Comparison of ENCODE assay signal across 8 cellular contexts in the genomic region with DNA sequence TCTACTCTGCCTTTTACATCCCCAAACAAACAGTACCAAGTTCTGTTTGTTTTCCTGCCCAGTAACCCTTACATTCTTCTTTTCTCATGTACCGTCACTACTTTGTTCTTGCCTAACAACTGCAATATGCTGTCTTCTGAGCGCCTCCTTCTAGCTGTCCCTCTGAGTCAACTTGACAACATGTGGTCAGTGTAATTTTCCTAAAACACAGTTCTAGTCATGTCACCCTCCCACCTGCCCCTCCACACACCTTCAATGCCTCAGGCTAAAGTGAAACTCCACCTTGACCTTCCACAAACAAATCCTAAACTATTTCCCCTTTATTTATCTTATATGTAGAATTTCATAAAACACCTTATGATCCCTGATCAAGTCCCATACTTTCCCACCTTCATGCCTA. TPM values are rescaled to one million over a fixed set of nuclear protein-coding genes. Genes with fewer than 3 reads are reported as not detected.
DNase-seq lines count a peak whose midpoint lies in the region; ATAC-seq and TF ChIP-seq lines count a peak whose summit lies in the region.
"Had no signal": no experiment of that assay in that cellular context is flagged by ENCODE, and none has a peak within 500 bp of the region (broad histone marks: within the 10 kb centered on the region; RNA-seq: fewer than 3 reads in every experiment).

No MANE protein-coding gene starts in this region.

- H3K4me1 ChIP-seq in A673 (ENCODE audit: insufficient read depth, low read length, poor library complexity, severe bottlenecking) = no peaks in the 10 kb centered on the region
- H3K4me1 ChIP-seq in left ventricle myocardium inferior = peaks cover 3% of the 10 kb centered on the region

- CTCF ChIA-PET in A673 (lab: Charles Lee) = no interaction called here

- no TSS peak for BruUV-seq in A673 (replicated peaks; lab: Mats Ljungman, UMichigan)

- ATAC-seq in GM18873 (IDR thresholded peaks at IDR 0.05; ENCODE audit: low FRiP score, unreplicated experiment) (peak; percentile 80), GM21576 (IDR thresholded peaks at IDR 0.05; ENCODE audit: unreplicated experiment) (peak; percentile 50), HG03159 (IDR thresholded peaks at IDR 0.05; ENCODE audit: unreplicated experiment) (peak; percentile 67)

- H3K36me3 ChIP-seq in A673 (ENCODE audit: insufficient read depth, low read length, poor library complexity, severe bottlenecking) (no peaks in the 10 kb centered on the region), left ventricle myocardium inferior (no peaks in the 10 kb centered on the region)

- H3K9me3 ChIP-seq in A673 (ENCODE audit: low read depth, low read length, poor library complexity, severe bottlenecking) (no peaks in the 10 kb centered on the region), left ventricle myocardium inferior (replicated peaks) (no peaks in the 10 kb centered on the region)

- peaks cover 5% of the 10 kb centered on the region for H3K27me3 ChIP-seq in A673 (replicated peaks; ENCODE audit: insufficient read depth, low read depth, low read length, poor library complexity)
- no peaks in the 10 kb centered on the region for H3K27me3 ChIP-seq in left ventricle myocardium inferior (ENCODE audit: low read depth)

- intact Hi-C loops in A673 (cut with micrococcal nuclease; ENCODE audit: unreplicated experiment) = no loop called here
- intact Hi-C loops in left ventricle myocardium inferior (cut with micrococcal nuclease) = no loop called here

- no peak overlapping the region for H3K27ac ChIP-seq in A673 (ENCODE audit: low read depth, low read length, poor library complexity, severe bottlenecking)
- H3K27ac ChIP-seq in left ventricle myocardium inferior (replicated peaks) = no peak overlapping the region

- POLR2A ChIA-PET in A673 (lab: Charles Lee; ENCODE audit: low non-redundant PET) = no interaction called here

- no peak for TF ChIP-seq CTCF in foreskin fibroblast (IDR thresholded peaks at IDR 0.05; ENCODE audit: low read depth, low read length)
- no peak for TF ChIP-seq CTCF in A673 (conservative IDR thresholded peaks at IDR 0.05; ENCODE audit: low read depth, low read length)
- TF ChIP-seq CTCF in left ventricle myocardium inferior (IDR thresholded peaks at IDR 0.05; ENCODE audit: borderline replicate concordance) = no peak

- peak; percentile 42 to 60 for DNase-seq in foreskin fibroblast
- no peak for DNase-seq in A673 (ENCODE audit: low spot score)
- no peak for DNase-seq in GM19238 (ENCODE audit: insufficient read length, low spot score)
- DNase-seq in left ventricle myocardium inferior = no peak
- DNase-seq: activated CD4-positive, alpha-beta T cell treated with anti-CD3 and anti-CD28 coated beads for 4 hours had no signal

- H3K4me3 ChIP-seq in foreskin fibroblast (ENCODE audit: low read depth in 1 of 2, low read length in 2 of 2) = no peak overlapping the region
- H3K4me3 ChIP-seq in A673 (ENCODE audit: low read depth, low read length, poor library complexity, severe bottlenecking) = no peak overlapping the region
- no peak overlapping the region for H3K4me3 ChIP-seq in left ventricle myocardium inferior

RNA-seq across cellular contexts. Expression of a gene that starts 18.0 kb away (rescaled TPM):
- total RNA-seq in A673 (2021) (0.11 TPM in 1 of 2 replicates, not detected in the other), left ventricle myocardium inferior (0.63 TPM)

Comparison
In these comparisons a context has a peak if more than half of its experiments do, and no peak if none do; other contexts are left out.
1. DNase-seq: peak in foreskin fibroblast (2 of 2); none in A673 (single experiment), GM19238 (single experiment) and left ventricle myocardium inferior (single experiment).
2. Peak in every context shown above with its lines, with median percentiles within 50 percentile points of each other: ATAC-seq.